ENCODE assay signal across 8 cellular contexts in the genomic region with DNA sequence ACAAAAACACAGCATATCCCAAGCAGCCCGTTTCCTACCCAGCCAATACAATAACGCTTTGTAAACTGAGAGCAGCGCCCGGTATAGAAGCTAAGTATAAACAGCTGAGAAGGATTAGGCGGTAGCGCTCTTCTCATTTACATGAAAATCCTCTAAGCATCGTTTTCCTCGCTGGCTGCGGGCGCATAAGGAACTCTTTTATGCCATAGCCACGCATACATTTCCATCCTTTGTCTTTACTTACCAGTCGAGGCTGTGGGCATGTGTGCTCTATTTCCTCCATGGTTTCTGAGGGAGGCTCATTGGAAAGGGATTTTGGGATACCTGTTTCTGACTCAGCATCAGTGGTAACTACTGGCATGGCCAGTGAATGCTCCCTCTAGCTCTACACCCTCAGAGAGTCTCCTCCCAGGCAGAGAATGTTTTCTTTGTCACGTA. TPM values are rescaled to one million over a fixed set of nuclear protein-coding genes. Genes with fewer than 3 reads are reported as not detected.
DNase-seq lines count a peak whose midpoint lies in the region; ATAC-seq lines count a peak whose summit lies in the region.

No MANE protein-coding gene starts in this region.

- no peak for DNase-seq in activated T-cell treated with anti-CD3 and anti-CD28 coated beads, Interleukin-2, amount 50 U/mL, for 24 hours
- no peak for DNase-seq in activated T-cell treated with anti-CD3 and anti-CD28 coated beads, Interleukin-2, amount 50 U/mL, for 1 hour
- DNase-seq in NCI-H2171 treated with DMSO at 0.1 percent for 48 hours (lab: John Stamatoyannopoulos, UW) = peak; percentile 68
- peak; percentile 25 for DNase-seq in middle frontal gyrus (ENCODE audit: extremely low spot score, low spot score)
- no peak for DNase-seq in SIG-M5 treated with dmso at 0.1 percent for 504 hours (lab: John Stamatoyannopoulos, UW; ENCODE audit: unreplicated experiment)
- DNase-seq in left lobe of liver (ENCODE audit: low spot score) = no peak

- H3K9me3 Mint-ChIP-seq in activated T-cell treated with anti-CD3 and anti-CD28 coated beads, Interleukin-2, amount 50 U/mL, for 24 hours = no peaks in the 10 kb centered on the region

- peaks cover 65% of the 10 kb centered on the region for H3K27me3 Mint-ChIP-seq in activated T-cell treated with anti-CD3 and anti-CD28 coated beads, Interleukin-2, amount 50 U/mL, for 24 hours

- no peaks in the 10 kb centered on the region for H3K36me3 Mint-ChIP-seq in activated T-cell treated with anti-CD3 and anti-CD28 coated beads, Interleukin-2, amount 50 U/mL, for 24 hours (ENCODE audit: low read depth)

- peak overlapping the region; percentile 62 for H3K4me3 Mint-ChIP-seq in activated T-cell treated with anti-CD3 and anti-CD28 coated beads, Interleukin-2, amount 50 U/mL, for 24 hours

- peaks cover 16% of the 10 kb centered on the region for H3K4me1 Mint-ChIP-seq in activated T-cell treated with anti-CD3 and anti-CD28 coated beads, Interleukin-2, amount 50 U/mL, for 24 hours (ENCODE audit: low read depth)

- no peak for ATAC-seq in HG03442 (IDR thresholded peaks at IDR 0.05; ENCODE audit: unreplicated experiment)
- no peak for ATAC-seq in left lobe of liver

- H3K27ac Mint-ChIP-seq in activated T-cell treated with anti-CD3 and anti-CD28 coated beads, Interleukin-2, amount 50 U/mL, for 24 hours = no peak overlapping the region

- peak overlapping the region; percentile 49 for H3K27ac ChIP-seq in cingulate gyrus (ENCODE audit: low read depth, low read length)

RNA-seq across cellular contexts. Expression of gene PCYT1B, which starts 0.4 kb away (rescaled TPM):
- total RNA-seq in left lobe of liver = 0.05 TPM

RNA-seq across cellular contexts. Expression of gene POLA1, which starts 47.0 kb away (rescaled TPM):
- total RNA-seq in left lobe of liver = 3.0 TPM

Comparison
In these comparisons a context has a peak if more than half of its experiments do, and no peak if none do; other contexts are left out.
1. DNase-seq: peak in NCI-H2171 treated with DMSO at 0.1 percent for 48 hours (single experiment) and middle frontal gyrus (single experiment); none in activated T-cell treated with anti-CD3 and anti-CD28 coated beads, Interleukin-2, amount 50 U/mL, for 24 hours (single experiment), activated T-cell treated with anti-CD3 and anti-CD28 coated beads, Interleukin-2, amount 50 U/mL, for 1 hour (single experiment), SIG-M5 treated with dmso at 0.1 percent for 504 hours (single experiment) and left lobe of liver (single experiment).